ENCODE assay signal across 8 cellular contexts in the genomic region with DNA sequence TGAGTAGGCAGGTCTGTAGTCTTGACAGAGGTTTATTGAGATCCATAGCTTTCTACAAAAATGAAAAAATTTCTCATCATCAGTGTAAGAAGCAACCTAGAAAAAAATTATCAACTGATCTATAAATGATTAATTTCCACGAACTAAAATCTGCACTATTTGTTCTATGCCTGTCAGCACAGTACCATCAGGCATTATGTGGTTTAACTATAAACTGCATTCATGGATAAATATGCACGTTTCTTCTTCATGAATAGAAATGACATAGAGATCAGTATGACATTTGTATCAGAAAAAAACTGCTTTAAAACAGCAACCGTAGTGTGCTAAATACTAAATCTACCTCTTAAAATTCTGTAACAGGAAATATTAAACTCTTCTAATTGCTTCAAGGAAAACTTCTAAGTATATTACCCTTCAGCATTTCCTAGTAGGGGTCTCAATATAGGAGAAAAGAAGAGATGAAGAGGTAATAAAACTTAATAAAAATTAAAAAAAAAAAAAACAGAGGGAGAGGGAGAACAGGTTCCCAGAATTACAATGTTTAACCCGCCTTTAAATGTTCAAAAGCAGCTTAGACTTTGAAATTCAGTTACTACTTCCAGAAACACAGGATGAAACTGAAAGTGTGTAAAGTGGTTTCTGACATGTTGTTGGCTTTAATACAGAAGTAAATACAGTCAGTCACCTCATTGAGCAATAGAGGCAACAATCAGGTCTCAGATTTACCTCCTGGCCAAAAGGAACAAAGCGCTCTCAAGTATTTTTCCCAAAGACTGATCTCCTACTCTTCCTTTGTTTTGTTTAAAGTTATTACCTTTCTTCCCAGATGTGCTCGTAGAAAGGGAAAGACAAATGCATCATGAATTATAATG.
DNase-seq lines count a peak whose midpoint lies in the region; ATAC-seq and TF ChIP-seq lines count a peak whose summit lies in the region.

No MANE protein-coding gene starts in this region.

- ATAC-seq in GM18505 (IDR thresholded peaks at IDR 0.05; ENCODE audit: unreplicated experiment) (peak; percentile 80), GM23338 (no peak)

- H3F3A ChIP-seq in GM23338 (replicated peaks; ENCODE audit: low read depth) (no peaks in the 10 kb centered on the region), MM.1S (ENCODE audit: insufficient read depth, low read length) (no peaks in the 10 kb centered on the region)

- no peaks in the 10 kb centered on the region for H3K4me1 Mint-ChIP-seq in GM23338
- peaks cover 23 to 27% of the 10 kb centered on the region in 2 donors for H3K4me1 Mint-ChIP-seq in immature natural killer cell
- H3K4me1 Mint-ChIP-seq in glutamatergic neuron (ENCODE audit: low read depth, unreplicated experiment), result no peaks in the 10 kb centered on the region
- no peaks in the 10 kb centered on the region for H3K4me1 Mint-ChIP-seq in nephron progenitor cell

- H3K4me3 ChIP-seq in GM23338, result no peak overlapping the region
- H3K4me3 ChIP-seq in MM.1S (ENCODE audit: low read length), result no peak overlapping the region; the same call in 1 of the 2 replicates
- no peak overlapping the region for H3K4me3 ChIP-seq in right atrium auricular region

- TF ChIP-seq CTCF in GM23338 (conservative IDR thresholded peaks at IDR 0.05; ENCODE audit: low read depth in 2 of 2) (no peak), MM.1S (IDR thresholded peaks at IDR 0.05; ENCODE audit: low read length) (no peak), right atrium auricular region (IDR thresholded peaks at IDR 0.05) (no peak), glutamatergic neuron (IDR thresholded peaks at IDR 0.05; ENCODE audit: partially characterized antibody, unreplicated experiment) (no peak), nephron progenitor cell (IDR thresholded peaks at IDR 0.05) (no peak)

- no peak overlapping the region for H3K4me3 Mint-ChIP-seq in GM23338
- peak overlapping the region; percentile 13 to 69 (median 50) for H3K4me3 Mint-ChIP-seq in immature natural killer cell
- no peak overlapping the region for H3K4me3 Mint-ChIP-seq in glutamatergic neuron (ENCODE audit: unreplicated experiment)
- H3K4me3 Mint-ChIP-seq in nephron progenitor cell, result no peak overlapping the region

- H3K9me3 ChIP-seq in MM.1S (replicated peaks; ENCODE audit: insufficient read depth, low read length) (no peaks in the 10 kb centered on the region), right atrium auricular region (no peaks in the 10 kb centered on the region)

- no peak overlapping the region for H3K9ac ChIP-seq in MM.1S (ENCODE audit: low read length)

- H3K4me2 ChIP-seq in GM23338 (no peak overlapping the region), MM.1S (ENCODE audit: low read depth, low read length) (peak overlapping the region; percentile 27)

- H3K27ac ChIP-seq in GM23338 (ENCODE audit: low read depth) (no peak overlapping the region), MM.1S (ENCODE audit: low read length) (no peak overlapping the region; the same call in 1 of the 2 replicates), right atrium auricular region (no peak overlapping the region)

- H4K20me1 ChIP-seq in GM23338 (replicated peaks; ENCODE audit: insufficient read depth) (no peaks in the 10 kb centered on the region), MM.1S (ENCODE audit: insufficient read depth, low read length) (no peaks in the 10 kb centered on the region)

- no peak for TF ChIP-seq POLR2A in GM18505 (IDR thresholded peaks at IDR 0.05; ENCODE audit: borderline replicate concordance, extremely low read depth, insufficient read depth, insufficient read length)

- DNase-seq in GM23338 (ENCODE audit: low spot score) (peak; percentile 16), MM.1S (peak; percentile 53), immature natural killer cell (peak in 2 of 3 donors; percentile 7 to 15), right atrium auricular region (ENCODE audit: low spot score) (no peak), H4 (ENCODE audit: low spot score) (no peak), glutamatergic neuron (no peak), nephron progenitor cell (no peak)

- H3K9me2 ChIP-seq in GM23338 (ENCODE audit: insufficient read depth) (no peaks in the 10 kb centered on the region), MM.1S (replicated peaks; ENCODE audit: insufficient read depth, low read length) (no peaks in the 10 kb centered on the region)

- H3K9me3 Mint-ChIP-seq in GM23338 (no peaks in the 10 kb centered on the region), immature natural killer cell (peaks cover 0 to 5% (median 1%) of the 10 kb centered on the region in 6 donors), glutamatergic neuron (ENCODE audit: unreplicated experiment) (no peaks in the 10 kb centered on the region), nephron progenitor cell (peaks cover 5% of the 10 kb centered on the region)

- 0 out of 2 replicates have a peak, but pooled peaks cover 6% of the 10 kb centered on the region for H3K79me2 ChIP-seq in GM23338 (replicated peaks; ENCODE audit: insufficient read depth)
- H3K79me2 ChIP-seq in MM.1S (ENCODE audit: low read length), result no peaks in the 10 kb centered on the region

- H3K27me3 Mint-ChIP-seq in GM23338 (ENCODE audit: insufficient read depth, low read depth, poor library complexity), result no peaks in the 10 kb centered on the region
- H3K27me3 Mint-ChIP-seq in immature natural killer cell (ENCODE audit: low read depth in 3 of 3), result peaks cover 0 to 3% (median 2%) of the 10 kb centered on the region in 3 donors
- peaks cover 1% of the 10 kb centered on the region for H3K27me3 Mint-ChIP-seq in glutamatergic neuron (ENCODE audit: unreplicated experiment)
- no peaks in the 10 kb centered on the region for H3K27me3 Mint-ChIP-seq in nephron progenitor cell (ENCODE audit: low read depth, poor library complexity)

- H3K27me3 ChIP-seq in GM23338 (ENCODE audit: insufficient read depth) (no peaks in the 10 kb centered on the region), MM.1S (replicated peaks; ENCODE audit: insufficient read depth, low read length) (no peaks in the 10 kb centered on the region), right atrium auricular region (no peaks in the 10 kb centered on the region)

- H3K4me1 ChIP-seq in GM23338 (ENCODE audit: insufficient read depth) (no peaks in the 10 kb centered on the region), MM.1S (ENCODE audit: low read length) (no peaks in the 10 kb centered on the region), right atrium auricular region (no peaks in the 10 kb centered on the region)

- H3K36me3 Mint-ChIP-seq in GM23338 (ENCODE audit: low read depth), result no peaks in the 10 kb centered on the region
- H3K36me3 Mint-ChIP-seq in immature natural killer cell, result peaks cover 0 to 3% (median 0%) of the 10 kb centered on the region in 3 donors
- H3K36me3 Mint-ChIP-seq in glutamatergic neuron (ENCODE audit: unreplicated experiment), result peaks cover 5% of the 10 kb centered on the region
- peaks cover 10% of the 10 kb centered on the region for H3K36me3 Mint-ChIP-seq in nephron progenitor cell (ENCODE audit: low read depth)

- H3K27ac Mint-ChIP-seq in GM23338 (no peak overlapping the region), immature natural killer cell (peak overlapping the region in 4 of 6 donors; percentile 25 to 68 (median 42)), glutamatergic neuron (ENCODE audit: unreplicated experiment) (no peak overlapping the region), nephron progenitor cell (no peak overlapping the region)

- H3K36me3 ChIP-seq in GM23338 (ENCODE audit: insufficient read depth), result no peaks in the 10 kb centered on the region
- H3K36me3 ChIP-seq in MM.1S (replicated peaks; ENCODE audit: insufficient read depth, low read length), result no peaks in the 10 kb centered on the region
- H3K36me3 ChIP-seq in right atrium auricular region, result no peaks in the 10 kb centered on the region

- H2AFZ ChIP-seq in GM23338 (no peak overlapping the region), MM.1S (ENCODE audit: low read length) (no peak overlapping the region)

TF ChIP-seq in GM23338, 12 proteins besides CTCF, POLR2A, EP300 and RAD21 (continues in another document):
- TF ChIP-seq STAT1 (IDR thresholded peaks at IDR 0.05; ENCODE audit: unreplicated experiment), result no peak
- TF ChIP-seq REST (IDR thresholded peaks at IDR 0.05; ENCODE audit: unreplicated experiment), result no peak

Comparison
In these comparisons a context has a peak if more than half of its experiments do, and no peak if none do; other contexts are left out.
1. DNase-seq: peak in GM23338 (single experiment), MM.1S (single experiment) and immature natural killer cell (2 of 3); none in right atrium auricular region (single experiment), H4 (single experiment), glutamatergic neuron (single experiment) and nephron progenitor cell (single experiment).
2. H3K27ac Mint-ChIP-seq: peak in immature natural killer cell (4 of 6); none in GM23338 (single experiment), glutamatergic neuron (single experiment) and nephron progenitor cell (single experiment).
3. H3K4me3 Mint-ChIP-seq: peak in immature natural killer cell (5 of 5); none in GM23338 (single experiment), glutamatergic neuron (single experiment) and nephron progenitor cell (single experiment).